In the genomic region with DNA sequence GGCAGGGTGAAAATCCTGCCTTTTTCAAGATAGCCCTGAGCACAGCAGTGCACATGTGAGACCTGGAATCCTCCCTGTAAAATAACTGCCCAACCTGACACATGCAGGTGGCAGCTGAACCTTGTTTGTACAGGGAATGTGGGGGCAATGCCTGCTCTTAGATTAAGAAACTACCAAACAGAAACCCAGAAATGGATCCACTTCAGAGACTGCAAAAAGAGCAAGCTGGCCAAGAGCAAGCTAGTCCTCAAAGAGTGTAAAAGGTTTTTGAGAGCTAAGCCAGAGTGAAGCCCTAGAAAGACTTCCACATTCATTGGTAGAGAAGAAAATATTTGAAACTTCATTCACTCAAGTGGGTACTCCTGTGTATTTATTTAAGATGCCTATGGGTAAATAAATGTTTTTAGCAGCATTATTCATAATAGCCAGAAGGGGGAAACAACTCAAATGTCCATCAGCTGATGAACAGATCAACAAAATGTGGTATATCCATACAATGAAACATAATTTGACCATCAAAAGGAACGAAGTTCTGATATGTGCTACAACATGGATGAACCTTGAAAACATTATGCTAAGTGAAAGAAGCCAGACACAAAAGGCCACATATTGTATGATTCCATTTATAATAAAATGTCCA, we compare ENCODE assay signal across 19 cellular contexts.
DNase-seq lines count a peak whose midpoint lies in the region; ATAC-seq and TF ChIP-seq lines count a peak whose summit lies in the region.
"Had no signal": no experiment of that assay in that cellular context is flagged by ENCODE, and none has a peak within 500 bp of the region (broad histone marks: within the 10 kb centered on the region; RNA-seq: fewer than 3 reads in every experiment).

No MANE protein-coding gene starts in this region.

- H3K4me1 Mint-ChIP-seq in chondrocyte (ENCODE audit: low read depth) (peaks cover 17% of the 10 kb centered on the region), osteocyte (ENCODE audit: unreplicated experiment) (peaks cover 21% of the 10 kb centered on the region)

- TF ChIP-seq CTCF in chondrocyte (IDR thresholded peaks at IDR 0.05) (peak; percentile 40), osteocyte (IDR thresholded peaks at IDR 0.05) (peak; percentile 11)

- no peak overlapping the region for H3K4me3 Mint-ChIP-seq in chondrocyte (ENCODE audit: unreplicated experiment)
- H3K4me3 Mint-ChIP-seq in osteocyte (ENCODE audit: unreplicated experiment): no peak overlapping the region
- H3K4me3 Mint-ChIP-seq: T-helper 1 cell treated with Interleukin-12 subunit alpha and Interleukin-12 subunit beta and Interleukin-4 antibody, amounts not matched to agents 30 μg/mL and 1 μg/mL, for 36 hours had no signal

- H3K36me3 Mint-ChIP-seq in chondrocyte (ENCODE audit: low read depth) (no peaks in the 10 kb centered on the region), osteocyte (ENCODE audit: unreplicated experiment) (no peaks in the 10 kb centered on the region)

- H3K27ac Mint-ChIP-seq in chondrocyte (ENCODE audit: unreplicated experiment): no peak overlapping the region
- H3K27ac Mint-ChIP-seq in osteocyte (ENCODE audit: unreplicated experiment): no peak overlapping the region
- H3K27ac Mint-ChIP-seq: T-helper 1 cell treated with Interleukin-12 subunit alpha and Interleukin-12 subunit beta and Interleukin-4 antibody, amounts not matched to agents 30 μg/mL and 1 μg/mL, for 36 hours had no signal

- peak; percentile 32 for DNase-seq in NCI-H2029 treated with DMSO at 0.1 percent for 48 hours (lab: John Stamatoyannopoulos, UW)
- no peak for DNase-seq in NCI-H2029 (lab: John Stamatoyannopoulos, UW)
- peak; percentile 31 for DNase-seq in NAMALWA (ENCODE audit: low spot score)
- DNase-seq in chondrocyte (ENCODE audit: low spot score): no peak
- DNase-seq in osteocyte (ENCODE audit: extremely low spot score, unreplicated experiment): no peak
- DNase-seq: activated CD8-positive, alpha-beta memory T cell treated with anti-CD3 and anti-CD28 coated beads, Interleukin-2, amount 50 U/mL, for 48 hours; effector memory CD4-positive, alpha-beta T cell; glutamatergic neuron; KBM-7; left colon; mucosa of descending colon; NCI-H1930; NCI-H526; stomach; uterus had no signal

- H3K27me3 Mint-ChIP-seq in chondrocyte (ENCODE audit: low read depth) (no peaks in the 10 kb centered on the region), osteocyte (ENCODE audit: unreplicated experiment) (no peaks in the 10 kb centered on the region)

- no peak for ATAC-seq in HG02763 (IDR thresholded peaks at IDR 0.05; ENCODE audit: unreplicated experiment)
- no peak for ATAC-seq in HG02938 (IDR thresholded peaks at IDR 0.05; ENCODE audit: unreplicated experiment)
- ATAC-seq in HG02623 (IDR thresholded peaks at IDR 0.05; ENCODE audit: unreplicated experiment): no peak
- ATAC-seq: left colon, mucosa of descending colon had no signal

- H3K9me3 Mint-ChIP-seq in chondrocyte (ENCODE audit: low read depth): peaks cover 9% of the 10 kb centered on the region
- H3K9me3 Mint-ChIP-seq in osteocyte (ENCODE audit: unreplicated experiment): peaks cover 10% of the 10 kb centered on the region
- H3K9me3 Mint-ChIP-seq: T-helper 1 cell treated with Interleukin-12 subunit alpha and Interleukin-12 subunit beta and Interleukin-4 antibody, amounts not matched to agents 30 μg/mL and 1 μg/mL, for 36 hours had no signal

Comparison
In these comparisons a context has a peak if more than half of its experiments do, and no peak if none do; other contexts are left out.
1. DNase-seq: peak in NCI-H2029 treated with DMSO at 0.1 percent for 48 hours (single experiment) and NAMALWA (single experiment); none in NCI-H2029 (single experiment), chondrocyte (single experiment) and osteocyte (single experiment).